Comparison of ENCODE assay signal across 8 cellular contexts in the genomic region with DNA sequence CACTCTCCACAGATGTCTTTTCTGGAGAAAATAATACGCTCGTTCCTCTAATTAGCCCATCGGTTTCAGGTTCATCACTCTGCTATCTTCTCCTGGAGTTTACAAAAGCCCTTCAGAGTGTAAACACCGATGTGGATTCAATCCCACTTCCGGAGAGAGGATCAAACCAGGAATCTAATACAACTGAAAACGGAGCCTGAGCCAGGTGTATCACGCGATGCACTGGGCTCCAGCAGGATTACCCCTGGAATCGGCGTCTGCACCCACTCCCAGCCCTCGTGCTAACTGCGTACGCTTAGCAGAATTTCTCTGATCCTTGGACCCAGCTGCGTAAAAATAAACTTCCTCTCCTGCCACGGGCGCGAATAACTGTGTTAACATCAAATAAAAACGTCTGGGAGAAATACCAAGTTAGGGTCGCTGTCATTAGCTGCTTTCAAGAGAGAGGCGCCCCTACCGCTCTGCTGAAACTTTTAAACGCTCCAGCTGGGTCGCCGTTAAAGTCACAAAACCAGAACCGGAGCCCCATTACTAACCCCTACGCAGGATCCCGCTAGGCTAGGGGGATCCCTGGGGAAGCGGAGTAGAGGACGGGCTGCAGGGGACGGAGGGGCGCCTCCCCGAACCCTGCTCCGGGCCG. TPM values are rescaled to one million over a fixed set of nuclear protein-coding genes. Genes with fewer than 3 reads are reported as not detected.
A peak's percentile ranks its signal among the peaks of the same experiment; 100 is the strongest.
DNase-seq lines count a peak whose midpoint lies in the region; ATAC-seq and TF ChIP-seq lines count a peak whose summit lies in the region.

No MANE protein-coding gene starts in this region.

- H3K4me1 ChIP-seq in CD4-positive, alpha-beta memory T cell (ENCODE audit: insufficient read depth, low read length) = peaks cover 25% of the 10 kb centered on the region
- peaks cover 15% of the 10 kb centered on the region for H3K4me1 ChIP-seq in GM23338 (ENCODE audit: insufficient read depth)
- H3K4me1 ChIP-seq in gastrocnemius medialis = peaks cover 22 to 24% of the 10 kb centered on the region in 2 donors

- H3K27me3 Mint-ChIP-seq in CD4-positive, alpha-beta memory T cell = no peaks in the 10 kb centered on the region
- peaks cover 17% of the 10 kb centered on the region for H3K27me3 Mint-ChIP-seq in GM23338 (ENCODE audit: insufficient read depth, low read depth, poor library complexity)
- H3K27me3 Mint-ChIP-seq in T-cell = no peaks in the 10 kb centered on the region

- no peaks in the 10 kb centered on the region for H3K9me3 Mint-ChIP-seq in CD4-positive, alpha-beta memory T cell
- H3K9me3 Mint-ChIP-seq in GM23338 (peaks cover 20% of the 10 kb centered on the region), T-cell (no peaks in the 10 kb centered on the region)

- peaks cover 23% of the 10 kb centered on the region for H4K20me1 ChIP-seq in GM23338 (replicated peaks; ENCODE audit: insufficient read depth)

- H3K36me3 ChIP-seq in CD4-positive, alpha-beta memory T cell (ENCODE audit: insufficient read depth, low read length) = peaks cover 15% of the 10 kb centered on the region
- H3K36me3 ChIP-seq in GM23338 (ENCODE audit: insufficient read depth) = peaks cover 39% of the 10 kb centered on the region
- H3K36me3 ChIP-seq in gastrocnemius medialis = peaks cover 0 to 16% of the 10 kb centered on the region in 2 donors

- peaks cover 17% of the 10 kb centered on the region for H3F3A ChIP-seq in GM23338 (replicated peaks; ENCODE audit: low read depth)

- H3K79me2 ChIP-seq in GM23338 (replicated peaks; ENCODE audit: insufficient read depth) = peaks cover 53% of the 10 kb centered on the region

- intact Hi-C loops in CD4-positive, alpha-beta memory T cell (cut with micrococcal nuclease) = loop anchor here (1.0 to 10.0 kb wide), 10 partner anchors 19 to 526 kb away; partner anchors contain the start of genes AZGP1, CNPY4, FAM200A and MEPCE
- intact Hi-C loops in gastrocnemius medialis (cut with DNase I; ENCODE audit: low total_unique reads) = loop anchor here (1.0 to 5.0 kb wide), 5 partner anchors 20 to 576 kb away; partner anchors contain the start of genes AP4M1, MCM7, ZKSCAN5 and ZSCAN21

- peaks cover 23 to 48% (median 36%) of the 10 kb centered on the region in 4 donors for H3K4me1 Mint-ChIP-seq in CD4-positive, alpha-beta memory T cell
- H3K4me1 Mint-ChIP-seq in GM23338 (peaks cover 19% of the 10 kb centered on the region), T-cell (peaks cover 31 to 43% (median 37%) of the 10 kb centered on the region in 3 donors)

- H3K9me3 ChIP-seq in CD4-positive, alpha-beta memory T cell (ENCODE audit: control insufficient read depth in 1 of 2, low read length in 2 of 2) = no peaks in the 10 kb centered on the region
- no peaks in the 10 kb centered on the region for H3K9me3 ChIP-seq in gastrocnemius medialis

- peak overlapping the region; percentile 76 to 98 (median 88) for H3K27ac Mint-ChIP-seq in CD4-positive, alpha-beta memory T cell
- H3K27ac Mint-ChIP-seq in GM23338 = peak overlapping the region; percentile 98
- H3K27ac Mint-ChIP-seq in T-cell = peak overlapping the region; percentile 74

- POLR2A ChIA-PET in CD4-positive, alpha-beta memory T cell (lab: Charles Lee; ENCODE audit: partially characterized antibody) = interaction anchor here (0.6 to 2.5 kb wide), 5 partner anchors 9 to 162 kb away, joined by 3 to 26 read pairs (median 3); partner anchors contain the start of genes AP4M1, MCM7, TRIM4 and ZKSCAN1
- POLR2A ChIA-PET in T-cell (lab: Charles Lee) = interaction anchor here (0.6 to 1.0 kb wide), 5 partner anchors 16 to 723 kb away, joined by 3 to 4 read pairs (median 3); partner anchors contain the start of genes AP4M1 (in 1 of the 2) and MCM7 (in 1 of the 2)

- no peaks in the 10 kb centered on the region for H3K9me2 ChIP-seq in GM23338 (ENCODE audit: insufficient read depth)

- peak overlapping the region; percentile 85 to 97 (median 94) for H3K4me3 Mint-ChIP-seq in CD4-positive, alpha-beta memory T cell
- H3K4me3 Mint-ChIP-seq in GM23338 (peak overlapping the region; percentile 95), T-cell (peak overlapping the region; percentile 79 to 89 (median 88))

- TF ChIP-seq POLR2A in gastrocnemius medialis (IDR thresholded peaks at IDR 0.05) = no peak

- H3K36me3 Mint-ChIP-seq in CD4-positive, alpha-beta memory T cell = peaks cover 21 to 32% of the 10 kb centered on the region in 2 donors
- peaks cover 50% of the 10 kb centered on the region for H3K36me3 Mint-ChIP-seq in GM23338 (ENCODE audit: low read depth)
- H3K36me3 Mint-ChIP-seq in T-cell = peaks cover 20% of the 10 kb centered on the region

- H2AFZ ChIP-seq in GM23338 = no peak overlapping the region

- in situ Hi-C loops in gastrocnemius medialis (cut with MboI; ENCODE audit: low sequenced_read_pairs in 4 of 4) = no loop called here

- H3K27ac ChIP-seq in CD4-positive, alpha-beta memory T cell (ENCODE audit: low read depth, low read length) = peak overlapping the region; percentile 74
- H3K27ac ChIP-seq in GM23338 (ENCODE audit: low read depth) = peak overlapping the region; percentile 85; the same call in 1 of the 2 replicates
- peak overlapping the region; percentile 86 to 96 (median 90) for H3K27ac ChIP-seq in gastrocnemius medialis

- ATAC-seq in GM23338 (peak; percentile 18), T-cell (replicated peaks in 1 of 4) (peak in 2 of 4 experiments; percentile 2 to 15), gastrocnemius medialis (peak; percentile 1 to 8), HG02642 (IDR thresholded peaks at IDR 0.05; ENCODE audit: poor library complexity, unreplicated experiment) (no peak)

- no peak for TF ChIP-seq CTCF in GM23338 (conservative IDR thresholded peaks at IDR 0.05; ENCODE audit: low read depth in 2 of 2)
- TF ChIP-seq CTCF in fibroblast of villous mesenchyme (IDR thresholded peaks at IDR 0.05; ENCODE audit: insufficient read depth, low read depth, low read length) = no peak
- no peak for TF ChIP-seq CTCF in gastrocnemius medialis (IDR thresholded peaks at IDR 0.05 in 4 of 5, conservative IDR thresholded peaks at IDR 0.05 in 1 of 5)

- H3K4me2 ChIP-seq in GM23338 = peak overlapping the region; percentile 89

- no peak for DNase-seq in CD4-positive, alpha-beta memory T cell
- DNase-seq in GM23338 (ENCODE audit: low spot score) (peak; percentile 61), T-cell (peak in 1 of 34 experiments; percentile 3), fibroblast of villous mesenchyme (ENCODE audit: low read depth) (peak; percentile 42), gastrocnemius medialis (no peak), DMS114 treated with DMSO at 0.1 percent for 48 hours (lab: John Stamatoyannopoulos, UW; ENCODE audit: unreplicated experiment) (no peak), NCI-H524 treated with DMSO at 0.1 percent for 48 hours (lab: John Stamatoyannopoulos, UW) (no peak)

- peak overlapping the region; percentile 87 to 88 for H3K4me3 ChIP-seq in CD4-positive, alpha-beta memory T cell (ENCODE audit: low read length in 2 of 2)
- H3K4me3 ChIP-seq in GM23338 (peak overlapping the region; percentile 94), fibroblast of villous mesenchyme (ENCODE audit: low read depth, low read length) (peak overlapping the region; percentile 97), gastrocnemius medialis (peak overlapping the region; percentile 81 to 99 (median 87))

- H3K27me3 ChIP-seq in CD4-positive, alpha-beta memory T cell (ENCODE audit: insufficient read depth, low read length) = no peaks in the 10 kb centered on the region
- H3K27me3 ChIP-seq in GM23338 (ENCODE audit: insufficient read depth) (no peaks in the 10 kb centered on the region), gastrocnemius medialis (no peaks in the 10 kb centered on the region)

- CTCF ChIA-PET in CD4-positive, alpha-beta memory T cell (lab: Charles Lee; ENCODE audit: partially characterized antibody) = no interaction called here
- CTCF ChIA-PET in T-cell (lab: Charles Lee) = interaction anchor here in 1 of 2 donors (0.6 to 0.8 kb wide), 3 partner anchors 23 to 66 kb away, joined by 3 to 5 read pairs (median 3); partner anchors contain the start of genes ZKSCAN1 and ZSCAN21

RNA-seq across cellular contexts. Expression of gene ZNF3, which starts 0.5 kb away (rescaled TPM):
- 10 to 100 TPM; 44.2 to 44.8 TPM for total RNA-seq in CD4-positive, alpha-beta memory T cell
- 10 to 100 TPM; 11.9 to 25.4 TPM for polyA plus RNA-seq in CD4-positive, alpha-beta memory T cell
- total RNA-seq in GM23338 (2014; rRNA removed; shearing (Covaris generic)) = 40.8 and 48.9 TPM in 2 replicates
- 22.6 and 23.4 TPM in 2 replicates for polyA plus RNA-seq in GM23338 (2016; fragmentation: Nextera tagmentation; extraction: Ambion mirVana)
- total RNA-seq in T-cell = 10 to 100 TPM; 31.7 to 39.2 (median 35.4) TPM
- 32.2 and 32.8 TPM in 2 replicates for total RNA-seq in fibroblast of villous mesenchyme
- 10 to 100 TPM; 11.2 to 19.2 (median 16.1) TPM for total RNA-seq in gastrocnemius medialis

RNA-seq across cellular contexts. Expression of gene COPS6, which starts 7.8 kb away (rescaled TPM):
- 10 to 100 TPM; 85.5 to 89.2 TPM for total RNA-seq in CD4-positive, alpha-beta memory T cell
- 100 to 1,000 TPM; 155 to 261 TPM for polyA plus RNA-seq in CD4-positive, alpha-beta memory T cell
- total RNA-seq in GM23338 (2014; rRNA removed; shearing (Covaris generic)) = 89.8 and 104 TPM in 2 replicates
- polyA plus RNA-seq in GM23338 (2016; fragmentation: Nextera tagmentation; extraction: Ambion mirVana) = 191 and 198 TPM in 2 replicates
- total RNA-seq in T-cell = 10 to 100 TPM; 67.1 to 71.1 (median 68.3) TPM
- 104 and 113 TPM in 2 replicates for total RNA-seq in fibroblast of villous mesenchyme
- total RNA-seq in gastrocnemius medialis = 10 to 100 TPM; 32.6 to 57.9 (median 39.4) TPM

RNA-seq across cellular contexts. Expression of gene MCM7, which starts 20.2 kb away (rescaled TPM):
- 100 to 1,000 TPM; 164 to 173 TPM for total RNA-seq in CD4-positive, alpha-beta memory T cell
- 10 to 100 TPM; 26.9 to 29.9 TPM for polyA plus RNA-seq in CD4-positive, alpha-beta memory T cell
- 285 TPM in 2 replicates for total RNA-seq in GM23338 (2014; rRNA removed; shearing (Covaris generic))
- 140 and 144 TPM in 2 replicates for polyA plus RNA-seq in GM23338 (2016; fragmentation: Nextera tagmentation; extraction: Ambion mirVana)
- 100 to 1,000 TPM in 4 of 5 donors, 10 to 100 TPM in 1; 95.2 to 181 (median 164) TPM for total RNA-seq in T-cell
- 73.8 and 77.7 TPM in 2 replicates for total RNA-seq in fibroblast of villous mesenchyme
- 10 to 100 TPM; 23.9 to 45.7 (median 36.1) TPM for total RNA-seq in gastrocnemius medialis

RNA-seq across cellular contexts. Expression of gene AP4M1, which starts 20.4 kb away (rescaled TPM):
- 10 to 100 TPM; 12.1 to 14.9 TPM for total RNA-seq in CD4-positive, alpha-beta memory T cell
- 1 to 10 TPM; 3.2 to 4.3 TPM for polyA plus RNA-seq in CD4-positive, alpha-beta memory T cell
- total RNA-seq in GM23338 (2014; rRNA removed; shearing (Covaris generic)) = 12.2 and 13.3 TPM in 2 replicates
- 9.5 and 14.4 TPM in 2 replicates for polyA plus RNA-seq in GM23338 (2016; fragmentation: Nextera tagmentation; extraction: Ambion mirVana)
- 10 to 100 TPM in 3 of 5 donors, 1 to 10 TPM in 2; 5.5 to 18.7 (median 11.6) TPM for total RNA-seq in T-cell
- total RNA-seq in fibroblast of villous mesenchyme = 16.1 and 16.4 TPM in 2 replicates
- total RNA-seq in gastrocnemius medialis = 10 to 100 TPM in 2 of 4 donors, 1 to 10 TPM in 2; 7.2 to 13.8 (median 10.8) TPM

RNA-seq across cellular contexts. Expression of gene ZSCAN21, which starts 31.4 kb away (rescaled TPM):
- total RNA-seq in CD4-positive, alpha-beta memory T cell = 10 to 100 TPM in 1 of 2 experiments, 1 to 10 TPM in 1; 9.9 to 10.6 TPM
- polyA plus RNA-seq in CD4-positive, alpha-beta memory T cell = 1 to 10 TPM; 2.5 to 9.7 TPM
- 21.8 and 24.8 TPM in 2 replicates for total RNA-seq in GM23338 (2014; rRNA removed; shearing (Covaris generic))
- polyA plus RNA-seq in GM23338 (2016; fragmentation: Nextera tagmentation; extraction: Ambion mirVana) = 15.4 and 15.7 TPM in 2 replicates
- total RNA-seq in T-cell (1 to 10 TPM; 4.4 to 9.9 (median 9.3) TPM), fibroblast of villous mesenchyme (9.0 and 11.7 TPM in 2 replicates), gastrocnemius medialis (10 to 100 TPM; 14.4 to 26.4 (median 22.3) TPM)

Comparison
In these comparisons a context has a peak if more than half of its experiments do, and no peak if none do; other contexts are left out.
1. DNase-seq: peak in GM23338 (single experiment) and fibroblast of villous mesenchyme (single experiment); none in CD4-positive, alpha-beta memory T cell (0 of 5), gastrocnemius medialis (0 of 2), DMS114 treated with DMSO at 0.1 percent for 48 hours (single experiment) and NCI-H524 treated with DMSO at 0.1 percent for 48 hours (single experiment).
2. Peak in every context shown above with its lines, with median percentiles within 50 percentile points of each other: H3K27ac ChIP-seq, H3K4me3 ChIP-seq, H3K27ac Mint-ChIP-seq and H3K4me3 Mint-ChIP-seq.